8 cellular contexts compared by ENCODE assay signal in genomic region chr5:172006378-172007152, GRCh38. TPM values are rescaled to one million over a fixed set of nuclear protein-coding genes. Genes with fewer than 3 reads are reported as not detected.
DNase-seq lines count a peak whose midpoint lies in the region; ATAC-seq, FAIRE-seq and TF ChIP-seq lines count a peak whose summit lies in the region.

TSS of gene FBXW11 (minus strand) at chr5:172006638. CDS start at chr5:172006502, 136 bp downstream.

- H3K36me3 Mint-ChIP-seq in T-cell: no peaks in the 10 kb centered on the region

- intact Hi-C loops in adrenal gland (cut with DNase I) (loop anchor here in 1 of 2 donors (10.0 kb wide), 1 partner anchor 92 kb away; no protein-coding TSS in a partner anchor), heart right ventricle (cut with DNase I) (loop anchor here in 7 of 10 donors (2.0 to 10.0 kb wide), 6 partner anchors 36 to 94 kb away; no protein-coding TSS in a partner anchor), posterior vena cava (cut with DNase I) (loop anchor here in 1 of 2 donors (10.0 kb wide), 1 partner anchor 92 kb away; no protein-coding TSS in a partner anchor), upper lobe of right lung (cut with DNase I) (no loop called here)

- no peaks in the 10 kb centered on the region for H3K36me3 ChIP-seq in adrenal gland (replicated peaks in 1 of 2)
- H3K36me3 ChIP-seq in heart right ventricle: no peaks in the 10 kb centered on the region
- H3K36me3 ChIP-seq in upper lobe of right lung: no peaks in the 10 kb centered on the region

- POLR2A ChIA-PET in T-cell (lab: Charles Lee): interaction anchor here (0.5 to 1.2 kb wide), 9 partner anchors 8 to 588 kb away, joined by 3 to 6 read pairs (median 3); no protein-coding TSS in a partner anchor

- H3K9me3 ChIP-seq in adrenal gland (replicated peaks in 1 of 3): no peaks in the 10 kb centered on the region
- no peaks in the 10 kb centered on the region for H3K9me3 ChIP-seq in heart right ventricle
- H3K9me3 ChIP-seq in upper lobe of right lung: no peaks in the 10 kb centered on the region

- H3K27ac ChIP-seq in adrenal gland (peak within 1 kb of the TSS; percentile 91 to 98 (median 97)), heart right ventricle (peak within 1 kb of the TSS; percentile 90 to 99 (median 98)), upper lobe of right lung (peak within 1 kb of the TSS; percentile 99)

- peaks cover 53 to 57% (median 54%) of the 10 kb centered on the region in 3 donors for H3K4me1 Mint-ChIP-seq in T-cell

- peak; percentile 87 for ATAC-seq in HG02840 (IDR thresholded peaks at IDR 0.05; ENCODE audit: low FRiP score, unreplicated experiment)
- peak; percentile 89 to 94 (median 90) for ATAC-seq in T-cell (replicated peaks in 1 of 4)
- peak; percentile 95 to 97 (median 96) for ATAC-seq in heart right ventricle
- ATAC-seq in upper lobe of right lung: peak; percentile 95

- WGBS in adrenal gland, 4 donors: 0 to 1% (median 0%) methylated on average over 25 to 77 of the region's 77 CpGs
- 0% methylated on average over 55 to 77 of the region's 77 CpGs for WGBS in heart right ventricle, 2 donors

- no peaks in the 10 kb centered on the region for H3K9me3 Mint-ChIP-seq in T-cell

- no peak for TF ChIP-seq CTCF in adrenal gland (IDR thresholded peaks at IDR 0.05)
- TF ChIP-seq CTCF in heart right ventricle (IDR thresholded peaks at IDR 0.05): no peak
- TF ChIP-seq CTCF in upper lobe of right lung (IDR thresholded peaks at IDR 0.05): no peak

- FAIRE-seq in GM12891 (lab: Jason Lieb, UNC): peak; percentile 98

- H3K27ac Mint-ChIP-seq in T-cell: peak within 1 kb of the TSS; percentile 94 to 100

- CTCF ChIA-PET in T-cell (lab: Charles Lee): interaction anchor here (0.6 to 3.7 kb wide), 20 partner anchors 9 to 1609 kb away, joined by 3 to 26 read pairs (median 4); partner anchors contain the start of genes STK10 (in 1 of the 2) and UBTD2 (in 1 of the 2)

- TF ChIP-seq POLR2A in GM12891 (IDR thresholded peaks at IDR 0.05; ENCODE audit: low read depth, low read length) (peak; percentile 93), adrenal gland (IDR thresholded peaks at IDR 0.05) (peak; percentile 77 to 89)

- no peaks in the 10 kb centered on the region for H3K27me3 Mint-ChIP-seq in T-cell

- H3K4me3 Mint-ChIP-seq in T-cell: peak within 1 kb of the TSS; percentile 96 to 98 (median 98)

- H3K4me3 ChIP-seq in adrenal gland (peak within 1 kb of the TSS; percentile 43 to 87 (median 77)), heart right ventricle (peak within 1 kb of the TSS; percentile 79 to 99 (median 91)), upper lobe of right lung (peak within 1 kb of the TSS; percentile 89)

- peaks cover 37 to 44% of the 10 kb centered on the region in 2 donors for H3K4me1 ChIP-seq in adrenal gland (replicated peaks in 1 of 2)
- peaks cover 20 to 65% (median 53%) of the 10 kb centered on the region in 9 donors for H3K4me1 ChIP-seq in heart right ventricle
- H3K4me1 ChIP-seq in upper lobe of right lung: peaks cover 39% of the 10 kb centered on the region

- H3K27me3 ChIP-seq in adrenal gland: no peaks in the 10 kb centered on the region
- H3K27me3 ChIP-seq in heart right ventricle: no peaks in the 10 kb centered on the region
- no peaks in the 10 kb centered on the region for H3K27me3 ChIP-seq in upper lobe of right lung

- peak; percentile 85 for DNase-seq in GM12891 (ENCODE audit: insufficient read length, low spot score)
- DNase-seq in NCI-H1436 treated with DMSO at 0.1 percent for 48 hours (lab: John Stamatoyannopoulos, UW): peak; percentile 33
- peak; percentile 84 to 96 (median 92) for DNase-seq in T-cell
- DNase-seq in adrenal gland: peak; percentile 95 to 98 (median 98)
- peak; percentile 95 to 96 for DNase-seq in heart right ventricle
- peak; percentile 99 for DNase-seq in posterior vena cava (ENCODE audit: low spot score)
- peak; percentile 98 for DNase-seq in upper lobe of right lung

TF ChIP-seq in GM12891, 5 proteins besides CTCF, POLR2A, EP300 and RAD21:
- TF ChIP-seq POLR2AphosphoS5 (IDR thresholded peaks at IDR 0.05; ENCODE audit: low read depth, low read length): peak; percentile 90
- TF ChIP-seq PAX5 (IDR thresholded peaks at IDR 0.05; ENCODE audit: insufficient read depth, low read length, severe bottlenecking): no peak
- peak; percentile 72 for TF ChIP-seq TAF1 (IDR thresholded peaks at IDR 0.05; ENCODE audit: low read depth, low read length)
- TF ChIP-seq SPI1 (IDR thresholded peaks at IDR 0.05; ENCODE audit: low read depth, low read length): 0 out of 2 replicates have a peak, but pooled peaks have one; percentile 33
- TF ChIP-seq POU2F2 (IDR thresholded peaks at IDR 0.05; ENCODE audit: low read depth, low read length): no peak

RNA-seq across cellular contexts. Expression of gene FBXW11, which starts in this region (rescaled TPM):
- polyA plus RNA-seq in GM12891 (2012; ENCODE audit: low read depth, missing spikeins): 17.4 TPM
- 10 to 100 TPM; 33.4 to 36.6 (median 34.2) TPM for total RNA-seq in T-cell
- total RNA-seq in adrenal gland: 10 to 100 TPM; 41.7 to 89.0 (median 71.6) TPM
- 10 to 100 TPM in 2 of 3 donors, 1 to 10 TPM in 1; 6.8 to 51.6 (median 11.1) TPM for polyA plus RNA-seq in adrenal gland
- 100 to 1,000 TPM in 1 of 10 donors, 10 to 100 TPM in 9; 51.4 to 108 (median 83.3) TPM for total RNA-seq in heart right ventricle
- polyA plus RNA-seq in heart right ventricle: 10 to 100 TPM in 1 of 2 donors, 1 to 10 TPM in 1; 5.3 to 19.2 TPM
- total RNA-seq in posterior vena cava: 10 to 100 TPM; 47.8 to 55.5 TPM
- 61.8 TPM for total RNA-seq in upper lobe of right lung

Comparison
In these comparisons a context has a peak if more than half of its experiments do, and no peak if none do; other contexts are left out.
1. Peak in every context shown above with its lines: DNase-seq, ATAC-seq, H3K4me3 ChIP-seq and H3K27ac ChIP-seq.
2. DNase-seq: peak in every context shown above with its lines; median percentile 99 in posterior vena cava; 98 in adrenal gland; 98 in upper lobe of right lung; 96 in heart right ventricle; 92 in T-cell; 85 in GM12891; 33 in NCI-H1436 treated with DMSO at 0.1 percent for 48 hours.